ENCODE assay signal across 17 cellular contexts in genomic region chr13:101307181-101307701, GRCh38.
DNase-seq lines count a peak whose midpoint lies in the region; ATAC-seq and TF ChIP-seq lines count a peak whose summit lies in the region.
"Had no signal": no experiment of that assay in that cellular context is flagged by ENCODE, and none has a peak within 500 bp of the region (broad histone marks: within the 10 kb centered on the region; RNA-seq: fewer than 3 reads in every experiment).

No MANE protein-coding gene starts in this region.

- 78 to 83% methylated on average over 5 of the region's 5 CpGs for WGBS in body of pancreas, 2 donors
- WGBS in mesendoderm (ENCODE audit: extremely low coverage, insufficient coverage, low lambda C conversion rate): no CpG with 5 or more reads among the region's 5 CpGs

- H2AK5ac ChIP-seq in mesendoderm (ENCODE audit: low read length): no peak overlapping the region

- H3K27me3 Mint-ChIP-seq in Calu3 (ENCODE audit: unreplicated experiment): no peaks in the 10 kb centered on the region
- H3K27me3 Mint-ChIP-seq: natural killer cell treated with Interleukin-12 subunit alpha and Interleukin-12 subunit beta and Interleukin-15 and Interleukin-18, amount 100 ng/mL, for 72 hours had no signal

- no peak overlapping the region for H2BK15ac ChIP-seq in mesendoderm (replicated peaks; ENCODE audit: low read depth)

- H3K27ac ChIP-seq in right atrium auricular region (no peak overlapping the region), body of pancreas (no peak overlapping the region), lower lobe of right lung (no peak overlapping the region), dorsolateral prefrontal cortex (no peak overlapping the region), mesendoderm (ENCODE audit: low read depth, low read length) (no peak overlapping the region)
- H3K27ac ChIP-seq: colonic mucosa, SJCRH30 had no signal

- no peak overlapping the region for H3K4me3 Mint-ChIP-seq in Calu3 (ENCODE audit: low read depth, unreplicated experiment)
- H3K4me3 Mint-ChIP-seq: natural killer cell treated with Interleukin-12 subunit alpha and Interleukin-12 subunit beta and Interleukin-15 and Interleukin-18, amount 100 ng/mL, for 72 hours had no signal

- H3K4me1 Mint-ChIP-seq in Calu3 (ENCODE audit: low read depth, unreplicated experiment): no peaks in the 10 kb centered on the region

- no peak overlapping the region for H4K5ac ChIP-seq in mesendoderm (ENCODE audit: low read length)

- no peak overlapping the region for H3K4me3 ChIP-seq in right atrium auricular region
- H3K4me3 ChIP-seq in body of pancreas: no peak overlapping the region
- no peak overlapping the region for H3K4me3 ChIP-seq in lower lobe of right lung
- no peak overlapping the region for H3K4me3 ChIP-seq in dorsolateral prefrontal cortex
- no peak overlapping the region for H3K4me3 ChIP-seq in mesendoderm (ENCODE audit: low read length)
- H3K4me3 ChIP-seq: colonic mucosa, HAP-1, SJCRH30 had no signal

- H3K18ac ChIP-seq in mesendoderm (ENCODE audit: low read length): no peak overlapping the region

- no peak for TF ChIP-seq POLR2A in body of pancreas (IDR thresholded peaks at IDR 0.05)

- H4K8ac ChIP-seq in mesendoderm (ENCODE audit: low read depth, low read length): no peak overlapping the region

- DNase-seq in left cardiac atrium (no peak), right atrium auricular region (ENCODE audit: low spot score) (no peak), body of pancreas (peak in 1 of 4 donors; percentile 42), lower lobe of right lung (no peak), inferior parietal cortex (ENCODE audit: extremely low spot score) (no peak), dorsolateral prefrontal cortex (no peak), Calu3 (no peak), mesendoderm (no peak)
- DNase-seq: 8988T; activated naive CD4-positive, alpha-beta T cell; colonic mucosa; DMS53; islet precursor cell; NCI-H2171; SJCRH30 had no signal

- H2BK5ac ChIP-seq in mesendoderm (ENCODE audit: low read length): no peak overlapping the region

- H3K36me3 ChIP-seq in right atrium auricular region (no peaks in the 10 kb centered on the region), body of pancreas (replicated peaks in 1 of 2; ENCODE audit: insufficient read depth in 1 of 2, low read depth in 2 of 2) (no peaks in the 10 kb centered on the region), lower lobe of right lung (no peaks in the 10 kb centered on the region), mesendoderm (ENCODE audit: control insufficient read depth, insufficient read depth, low read length) (no peaks in the 10 kb centered on the region)
- H3K36me3 ChIP-seq: colonic mucosa, HAP-1, SJCRH30 had no signal

- H3K9ac ChIP-seq in mesendoderm (ENCODE audit: low read length): no peak overlapping the region

- CTCF ChIA-PET in Calu3 (lab: Charles Lee): no interaction called here

- no peak overlapping the region for H3K23ac ChIP-seq in mesendoderm (ENCODE audit: low read length)

- peak; percentile 50 to 76 for ATAC-seq in left cardiac atrium
- peak; percentile 48 for ATAC-seq in body of pancreas
- peak; percentile 28 to 51 for ATAC-seq in lower lobe of right lung
- ATAC-seq: natural killer cell treated with Interleukin-12 subunit alpha and Interleukin-12 subunit beta and Interleukin-15 and Interleukin-18, amount 100 ng/mL, for 72 hours had no signal

- no peaks in the 10 kb centered on the region for H3K79me2 ChIP-seq in mesendoderm (ENCODE audit: control insufficient read depth, insufficient read depth, low read length)

- H3K79me1 ChIP-seq in mesendoderm (ENCODE audit: low read length): no peaks in the 10 kb centered on the region

- no peak overlapping the region for H3K27ac Mint-ChIP-seq in Calu3 (ENCODE audit: unreplicated experiment)
- H3K27ac Mint-ChIP-seq: natural killer cell treated with Interleukin-12 subunit alpha and Interleukin-12 subunit beta and Interleukin-15 and Interleukin-18, amount 100 ng/mL, for 72 hours had no signal

- H2BK120ac ChIP-seq in mesendoderm (ENCODE audit: low read depth, low read length): no peak overlapping the region

- H3K36me3 Mint-ChIP-seq in Calu3 (ENCODE audit: insufficient read depth, unreplicated experiment): no peaks in the 10 kb centered on the region
- H3K36me3 Mint-ChIP-seq: natural killer cell treated with Interleukin-12 subunit alpha and Interleukin-12 subunit beta and Interleukin-15 and Interleukin-18, amount 100 ng/mL, for 72 hours had no signal

- intact Hi-C loops in left cardiac atrium (cut with DNase I) (no loop called here), body of pancreas (cut with DNase I) (no loop called here), lower lobe of right lung (cut with DNase I) (no loop called here), dorsolateral prefrontal cortex (cut with DNase I) (loop anchor here in 1 of 2 donors (10.0 kb wide), 1 partner anchor 148 kb away; the partner anchor contains the start of gene ITGBL1), Calu3 (cut with micrococcal nuclease; ENCODE audit: unreplicated experiment) (no loop called here)

- H3K9me3 ChIP-seq in right atrium auricular region: no peaks in the 10 kb centered on the region
- no peaks in the 10 kb centered on the region for H3K9me3 ChIP-seq in body of pancreas
- H3K9me3 ChIP-seq in lower lobe of right lung: no peaks in the 10 kb centered on the region
- H3K9me3 ChIP-seq: colonic mucosa, HAP-1, SJCRH30 had no signal

- H3K27me3 ChIP-seq in right atrium auricular region: no peaks in the 10 kb centered on the region
- H3K27me3 ChIP-seq in body of pancreas: no peaks in the 10 kb centered on the region
- H3K27me3 ChIP-seq in lower lobe of right lung (ENCODE audit: low read depth): no peaks in the 10 kb centered on the region
- H3K27me3 ChIP-seq in dorsolateral prefrontal cortex: no peaks in the 10 kb centered on the region
- H3K27me3 ChIP-seq in mesendoderm (ENCODE audit: insufficient read depth, low read length, poor library complexity): no peaks in the 10 kb centered on the region
- H3K27me3 ChIP-seq: colonic mucosa, SJCRH30 had no signal

- no peak overlapping the region for H3K56ac ChIP-seq in mesendoderm (ENCODE audit: low read length)

- TF ChIP-seq CTCF in right atrium auricular region (IDR thresholded peaks at IDR 0.05): no peak
- TF ChIP-seq CTCF in body of pancreas (IDR thresholded peaks at IDR 0.05): no peak
- no peak for TF ChIP-seq CTCF in lower lobe of right lung (IDR thresholded peaks at IDR 0.05)
- no peak for TF ChIP-seq CTCF in dorsolateral prefrontal cortex (IDR thresholded peaks at IDR 0.05 in 54 of 56, conservative IDR thresholded peaks at IDR 0.05 in 2 of 56; ENCODE audit: low read depth in 1 of 56, partially characterized antibody in 56 of 56)
- TF ChIP-seq CTCF in Calu3 (IDR thresholded peaks at IDR 0.05; ENCODE audit: unreplicated experiment): no peak

- BruUV-seq in Calu3 (replicated peaks; lab: Mats Ljungman, UMichigan): no TSS peak

- no peak overlapping the region for H3K4me2 ChIP-seq in mesendoderm (ENCODE audit: low read length)

- peaks cover 4% of the 10 kb centered on the region for H3K9me3 Mint-ChIP-seq in Calu3 (ENCODE audit: low read depth, unreplicated experiment)

- no peak overlapping the region for H3K4ac ChIP-seq in mesendoderm (ENCODE audit: low read depth, low read length)

- H3K4me1 ChIP-seq in right atrium auricular region (no peaks in the 10 kb centered on the region), body of pancreas (no peaks in the 10 kb centered on the region), lower lobe of right lung (no peaks in the 10 kb centered on the region), mesendoderm (ENCODE audit: control insufficient read depth, low read depth, low read length) (no peaks in the 10 kb centered on the region)
- H3K4me1 ChIP-seq: colonic mucosa, HAP-1, SJCRH30 had no signal
